23 cellular contexts compared by ENCODE assay signal in the genomic region with DNA sequence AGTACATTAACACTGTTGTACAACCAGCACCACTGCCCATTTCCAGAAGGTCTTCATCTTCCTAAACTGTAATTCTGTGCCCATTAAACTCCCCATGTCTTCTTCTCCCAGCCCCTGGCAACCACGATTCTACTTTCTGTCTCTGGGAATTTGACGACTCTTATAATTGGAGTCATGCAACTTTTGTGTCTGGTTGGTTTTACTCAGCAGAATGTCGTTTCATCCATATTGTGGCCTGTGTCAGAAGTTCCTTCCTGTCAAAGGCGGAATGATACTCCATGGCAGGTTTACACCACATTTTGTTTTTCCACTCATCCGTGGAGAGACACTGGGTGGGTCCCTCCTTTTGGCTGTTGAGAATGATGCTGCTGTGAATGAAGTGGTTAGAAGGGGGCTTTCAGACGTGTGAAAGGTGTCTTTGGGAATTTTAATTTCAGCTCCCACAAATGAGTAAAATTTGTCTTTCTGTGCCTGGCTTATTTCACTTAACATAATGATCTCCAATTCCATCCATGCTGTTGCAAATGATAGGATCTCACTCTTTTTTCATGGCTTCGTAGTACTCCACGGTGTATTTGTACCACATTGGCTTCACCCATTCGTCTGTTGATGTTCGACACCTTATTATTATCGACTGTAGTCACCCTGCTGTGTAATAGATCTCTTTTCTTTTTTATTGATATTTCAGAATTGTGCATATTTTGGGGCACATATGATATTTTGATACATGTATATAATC.
"Had no signal": no experiment of that assay in that cellular context is flagged by ENCODE, and none has a peak within 500 bp of the region (broad histone marks: within the 10 kb centered on the region; RNA-seq: fewer than 3 reads in every experiment).

No MANE protein-coding gene starts in this region.

- H3K36me3 Mint-ChIP-seq: immature natural killer cell; naive thymus-derived CD4-positive, alpha-beta T cell had no signal

- H3K4me3 ChIP-seq: coronary artery, gastrocnemius medialis, heart right ventricle, left lung, lower lobe of right lung had no signal

- DNase-seq: effector CD4-positive, alpha-beta T cell; effector memory CD4-positive, alpha-beta T cell; erythroblast; foreskin keratinocyte; gastrocnemius medialis; glutamatergic neuron; heart right ventricle; hypothalamus; immature natural killer cell; left cardiac atrium; left lung; left ventricle myocardium superior; lower lobe of right lung; mesenchymal stem cell; midbrain; naive thymus-derived CD4-positive, alpha-beta T cell had no signal

- ATAC-seq: esophagus mucosa; foreskin keratinocyte; gastrocnemius medialis; heart right ventricle; left cardiac atrium; left lung; left ventricle myocardium superior; lower lobe of right lung; naive thymus-derived CD4-positive, alpha-beta T cell had no signal

- H3K27ac ChIP-seq: coronary artery, dorsolateral prefrontal cortex, epithelial cell of prostate, foreskin keratinocyte, gastrocnemius medialis, heart right ventricle, left lung, lower lobe of right lung had no signal

- H3K4me3 Mint-ChIP-seq: immature natural killer cell; naive thymus-derived CD4-positive, alpha-beta T cell had no signal

- H3K9me3 ChIP-seq: gastrocnemius medialis, heart right ventricle, left lung, lower lobe of right lung had no signal

- FAIRE-seq: colon, endometrium, keratinocyte had no signal

- H3K4me1 Mint-ChIP-seq: immature natural killer cell had no signal

- H3K4me1 ChIP-seq: gastrocnemius medialis had no signal

- H3K9me3 Mint-ChIP-seq: immature natural killer cell; naive thymus-derived CD4-positive, alpha-beta T cell had no signal

- H3K36me3 ChIP-seq: gastrocnemius medialis, heart right ventricle, left lung, lower lobe of right lung had no signal
